ENCODE assay signal across 8 cellular contexts in genomic region chr7:65038767-65039166, GRCh38. TPM values are rescaled to one million over a fixed set of nuclear protein-coding genes. Genes with fewer than 3 reads are reported as not detected.
DNase-seq lines count a peak whose midpoint lies in the region; ATAC-seq, FAIRE-seq and TF ChIP-seq lines count a peak whose summit lies in the region.
"Not testable (repeated sequence)": the region's sequence is repeated elsewhere in the genome, so short reads cannot be mapped to it uniquely, and the experiment has no call there.

No MANE protein-coding gene starts in this region.

- DNase-seq in BE2C (peak; percentile 28), NCI-H748 treated with DMSO at 0.1 percent for 48 hours (lab: John Stamatoyannopoulos, UW) (peak; percentile 28), left lung (peak; percentile 51 to 88), small intestine (peak; percentile 48)
- DNase-seq in activated CD8-positive, alpha-beta memory T cell treated with anti-CD3 and anti-CD28 coated beads for 48 hours (ENCODE audit: low read depth in 2 of 3, low spot score in 2 of 3): peak in 2 of 3 experiments; percentile 1 to 14
- DNase-seq in effector CD8-positive, alpha-beta T cell (lab: John Stamatoyannopoulos, UW): peak; percentile 8

- not testable (repeated sequence) for H3K9me3 ChIP-seq in BE2C; left lung; small intestine (ENCODE audit: control insufficient read depth, low read depth)

- H3K27me3 ChIP-seq in BE2C; left lung; small intestine (ENCODE audit: control insufficient read depth in 2 of 2, insufficient read depth in 2 of 2, low read length in 2 of 2): not testable (repeated sequence)

- 0 to 2% (median 0%) methylated on average over 18 to 31 of the region's 35 CpGs for WGBS in small intestine, 3 donors

- FAIRE-seq in small intestine (lab: Jason Lieb, UNC): not testable (repeated sequence)

- TF ChIP-seq CTCF in BE2C (IDR thresholded peaks at IDR 0.05; ENCODE audit: low read depth, low read length); left lung (IDR thresholded peaks at IDR 0.05): not testable (repeated sequence)

- peak overlapping the region; percentile 78 to 85 for H3K27ac ChIP-seq in left lung
- peak overlapping the region; percentile 60 to 86 for H3K27ac ChIP-seq in small intestine (ENCODE audit: low read depth in 1 of 2, low read length in 1 of 2)

- H3K36me3 ChIP-seq in BE2C; left lung; small intestine (ENCODE audit: control insufficient read depth in 2 of 2, insufficient read depth in 2 of 2, low read length in 2 of 2): not testable (repeated sequence)

- peak overlapping the region; percentile 77 for H3K4me3 ChIP-seq in BE2C (ENCODE audit: low read depth, low read length)
- H3K4me3 ChIP-seq in left lung: peak overlapping the region; percentile 51 to 62
- peak overlapping the region; percentile 68 to 88 for H3K4me3 ChIP-seq in small intestine (ENCODE audit: low read depth in 1 of 2, low read length in 2 of 2)

- not testable (repeated sequence) for H3K4me1 ChIP-seq in BE2C; small intestine (ENCODE audit: control insufficient read depth in 2 of 2, insufficient read depth in 1 of 2, low read depth in 1 of 2, low read length in 1 of 2)
- peaks cover 6 to 25% of the 10 kb centered on the region in 2 donors for H3K4me1 ChIP-seq in left lung

- intact Hi-C loops in left lung (cut with DNase I): not testable (repeated sequence)

- ATAC-seq in GM19395 (IDR thresholded peaks at IDR 0.05; ENCODE audit: unreplicated experiment) (peak; percentile 26), HG03280 (IDR thresholded peaks at IDR 0.05; ENCODE audit: unreplicated experiment) (peak; percentile 19), left lung (peak; percentile 4)

RNA-seq across cellular contexts. Expression of gene ERV3-1, which starts 32.3 kb away (rescaled TPM):
- 2.5 TPM for polyA plus RNA-seq in BE2C (2012; ENCODE audit: insufficient read depth, insufficient read length, low read depth)
- total RNA-seq in left lung: 10 to 100 TPM; 17.0 to 31.2 TPM
- polyA plus RNA-seq in small intestine: 10 to 100 TPM in 1 of 3 donors, 1 to 10 TPM in 1, under 1 TPM in 1; 0.27 to 12.7 (median 4.5) TPM

RNA-seq across cellular contexts. Expression of gene ZNF117, which starts 47.9 kb away (rescaled TPM):
- 0.63 TPM for polyA plus RNA-seq in BE2C (2012; ENCODE audit: insufficient read depth, insufficient read length, low read depth)
- 10 to 100 TPM; 13.3 to 18.4 TPM for total RNA-seq in left lung
- 1 to 10 TPM in 1 of 3 donors, under 1 TPM in 2; 0.27 to 1.9 (median 0.67) TPM for polyA plus RNA-seq in small intestine

Comparison
In these comparisons a context has a peak if more than half of its experiments do, and no peak if none do; other contexts are left out.
1. Peak in every context shown above with its lines: DNase-seq, ATAC-seq, H3K4me3 ChIP-seq and H3K27ac ChIP-seq.
2. DNase-seq: peak in every context shown above with its lines; median percentile 70 in left lung; 48 in small intestine; 28 in BE2C; 28 in NCI-H748 treated with DMSO at 0.1 percent for 48 hours; 8 in effector CD8-positive, alpha-beta T cell; 8 in activated CD8-positive, alpha-beta memory T cell treated with anti-CD3 and anti-CD28 coated beads for 48 hours.